Comparison of ENCODE assay signal across 8 cellular contexts in genomic region chr17:57999496-58000017, GRCh38. TPM values are rescaled to one million over a fixed set of nuclear protein-coding genes. Genes with fewer than 3 reads are reported as not detected.
A peak's percentile ranks its signal among the peaks of the same experiment; 100 is the strongest.
DNase-seq lines count a peak whose midpoint lies in the region; ATAC-seq and TF ChIP-seq lines count a peak whose summit lies in the region.

No MANE protein-coding gene starts in this region.

- H3K4me3 Mint-ChIP-seq in stimulated activated effector memory CD8-positive, alpha-beta T cell treated with anti-CD3 and anti-CD28 coated beads, Interleukin-12 subunit alpha, Interleukin-12 subunit beta, amount 100 ng/mL, for 72 hours: no peak overlapping the region

- peak; percentile 69 to 90 (median 78) for TF ChIP-seq CTCF in adrenal gland (IDR thresholded peaks at IDR 0.05)

- peaks cover 44% of the 10 kb centered on the region for H3K4me1 Mint-ChIP-seq in stimulated activated effector memory CD8-positive, alpha-beta T cell treated with anti-CD3 and anti-CD28 coated beads, Interleukin-12 subunit alpha, Interleukin-12 subunit beta, amount 100 ng/mL, for 72 hours

- H3K27me3 ChIP-seq in adrenal gland (no peaks in the 10 kb centered on the region), right cardiac atrium (ENCODE audit: control insufficient read depth, insufficient read depth) (no peaks in the 10 kb centered on the region)

- H3K36me3 ChIP-seq in adrenal gland (replicated peaks in 1 of 2): peaks cover 0 to 55% of the 10 kb centered on the region in 2 donors

- H3K4me3 ChIP-seq in adrenal gland (no peak overlapping the region), right cardiac atrium (ENCODE audit: low read length) (no peak overlapping the region)

- no peaks in the 10 kb centered on the region for H3K9me3 ChIP-seq in adrenal gland (replicated peaks in 1 of 3)
- no peaks in the 10 kb centered on the region for H3K9me3 ChIP-seq in right cardiac atrium (ENCODE audit: control insufficient read depth, low read length)

- no peak for TF ChIP-seq POLR2A in adrenal gland (IDR thresholded peaks at IDR 0.05)

- intact Hi-C loops in adrenal gland (cut with DNase I) (loop anchor here (5.0 to 10.0 kb wide), 3 partner anchors 115 to 142 kb away; no protein-coding TSS in a partner anchor), right cardiac atrium (cut with DNase I) (loop anchor here (2.0 to 10.0 kb wide), 5 partner anchors 85 to 143 kb away; partner anchors contain the start of gene DYNLL2 (in 2 of the 4))

- peak; percentile 89 for DNase-seq in ELR (ENCODE audit: low read depth)
- peak; percentile 94 for DNase-seq in NCI-H510A treated with DMSO at 0.1 percent for 48 hours (lab: John Stamatoyannopoulos, UW)
- no peak for DNase-seq in adrenal gland
- DNase-seq in right cardiac atrium: no peak
- no peak for DNase-seq in stimulated activated effector memory CD8-positive, alpha-beta T cell treated with anti-CD3 and anti-CD28 coated beads, Interleukin-12 subunit alpha, Interleukin-12 subunit beta, amount 100 ng/mL, for 72 hours (ENCODE audit: low spot score in 2 of 2)
- no peak for DNase-seq in T1000 (lab: John Stamatoyannopoulos, UW)

- ATAC-seq in HG03045 (IDR thresholded peaks at IDR 0.05; ENCODE audit: unreplicated experiment) (peak; percentile 63), right cardiac atrium (peak; percentile 75 to 80), GM19035 (IDR thresholded peaks at IDR 0.05; ENCODE audit: unreplicated experiment) (no peak)
- ATAC-seq in stimulated activated effector memory CD8-positive, alpha-beta T cell treated with anti-CD3 and anti-CD28 coated beads, Interleukin-12 subunit alpha, Interleukin-12 subunit beta, amount 100 ng/mL, for 72 hours: peak; percentile 84

- no peak overlapping the region for H3K27ac ChIP-seq in adrenal gland
- no peak overlapping the region for H3K27ac ChIP-seq in right cardiac atrium (ENCODE audit: low read length)

- 77 to 84% (median 82%) methylated on average over 1 of the region's 1 CpG for WGBS in adrenal gland, 4 donors
- 66% methylated on average over 1 of the region's 1 CpG for WGBS in right cardiac atrium

- H3K9me3 Mint-ChIP-seq in stimulated activated effector memory CD8-positive, alpha-beta T cell treated with anti-CD3 and anti-CD28 coated beads, Interleukin-12 subunit alpha, Interleukin-12 subunit beta, amount 100 ng/mL, for 72 hours: no peaks in the 10 kb centered on the region

- peaks cover 0 to 48% of the 10 kb centered on the region in 2 donors for H3K4me1 ChIP-seq in adrenal gland (replicated peaks in 1 of 2)
- H3K4me1 ChIP-seq in right cardiac atrium (ENCODE audit: control insufficient read depth, insufficient read depth, low read length): no peaks in the 10 kb centered on the region

- peak overlapping the region; percentile 19 for H3K27ac Mint-ChIP-seq in stimulated activated effector memory CD8-positive, alpha-beta T cell treated with anti-CD3 and anti-CD28 coated beads, Interleukin-12 subunit alpha, Interleukin-12 subunit beta, amount 100 ng/mL, for 72 hours

- peaks cover 95% of the 10 kb centered on the region for H3K36me3 Mint-ChIP-seq in stimulated activated effector memory CD8-positive, alpha-beta T cell treated with anti-CD3 and anti-CD28 coated beads, Interleukin-12 subunit alpha, Interleukin-12 subunit beta, amount 100 ng/mL, for 72 hours

RNA-seq across cellular contexts. Expression of gene SRSF1, which starts 7.5 kb away (rescaled TPM):
- 100 to 1,000 TPM; 131 to 236 (median 186) TPM for total RNA-seq in adrenal gland
- 100 to 1,000 TPM; 105 to 276 (median 137) TPM for polyA plus RNA-seq in adrenal gland
- 100 to 1,000 TPM in 3 of 4 donors, 10 to 100 TPM in 1; 97.9 to 132 (median 126) TPM for total RNA-seq in right cardiac atrium
- 58.9 TPM for polyA plus RNA-seq in right cardiac atrium

RNA-seq across cellular contexts. Expression of gene VEZF1, which starts 11.5 kb away (rescaled TPM):
- total RNA-seq in adrenal gland (100 to 1,000 TPM in 1 of 8 donors, 10 to 100 TPM in 7; 56.2 to 105 (median 74.1) TPM), right cardiac atrium (10 to 100 TPM; 67.4 to 74.6 (median 68.5) TPM)
- polyA plus RNA-seq in adrenal gland (10 to 100 TPM; 14.1 to 58.5 (median 23.1) TPM), right cardiac atrium (20.0 TPM)

RNA-seq across cellular contexts. Expression of gene CUEDC1, which starts 44.3 kb away (rescaled TPM):
- total RNA-seq in adrenal gland (10 to 100 TPM; 23.9 to 47.3 (median 39.1) TPM), right cardiac atrium (10 to 100 TPM; 53.1 to 60.5 (median 55.1) TPM)
- polyA plus RNA-seq in adrenal gland (10 to 100 TPM; 19.9 to 45.1 (median 40.1) TPM), right cardiac atrium (41.0 TPM)

Comparison
In these comparisons a context has a peak if more than half of its experiments do, and no peak if none do; other contexts are left out.
1. DNase-seq: peak in ELR (single experiment) and NCI-H510A treated with DMSO at 0.1 percent for 48 hours (single experiment); none in adrenal gland (0 of 7), right cardiac atrium (0 of 3), stimulated activated effector memory CD8-positive, alpha-beta T cell treated with anti-CD3 and anti-CD28 coated beads, Interleukin-12 subunit alpha, Interleukin-12 subunit beta, amount 100 ng/mL, for 72 hours (0 of 2) and T1000 (single experiment).